ENCODE assay signal across 26 cellular contexts in genomic region chr13:25683056-25683455, GRCh38.
"Had no signal": no experiment of that assay in that cellular context is flagged by ENCODE, and none has a peak within 500 bp of the region (broad histone marks: within the 10 kb centered on the region; RNA-seq: fewer than 3 reads in every experiment).

No MANE protein-coding gene starts in this region.

- H3K9me3 ChIP-seq: ascending aorta, breast epithelium, colonic mucosa had no signal

- H3K36me3 ChIP-seq: ascending aorta, breast epithelium, cardiac muscle cell, colonic mucosa had no signal

- ATAC-seq: activated CD4-positive, alpha-beta T cell treated with anti-CD3 and anti-CD28 coated beads for 36 hours; activated naive CD4-positive, alpha-beta T cell treated with anti-CD3 and anti-CD28 coated beads, Interleukin-2, amount 50 U/mL, for 72 hours; activated T-cell treated with anti-CD3 and anti-CD28 coated beads, Interleukin-2, amount 50 U/mL, for 72 hours had no signal

- H3K4me3 ChIP-seq: breast epithelium, cardiac muscle cell, colonic mucosa had no signal

- H3K27me3 ChIP-seq: ascending aorta, breast epithelium, cardiac muscle cell, colonic mucosa had no signal

- DNase-seq: activated CD4-positive, alpha-beta memory T cell treated with anti-CD3 and anti-CD28 coated beads, Interleukin-2, amount 10 ng/mL, durations not matched to agents 7 days and 5 days; activated CD4-positive, alpha-beta T cell treated with anti-CD3 and anti-CD28 coated beads for 36 hours; activated CD4-positive, alpha-beta T cell treated with anti-CD3 and anti-CD28 coated beads, Interleukin-2, amount 10 ng/mL, durations not matched to agents 7 days and 5 days; activated CD4-positive, alpha-beta T cell treated with anti-CD3 and anti-CD28 coated beads, Interleukin-2, amount 50 U/mL, for 4 hours; activated CD4-positive, CD25-positive, alpha-beta regulatory T cell; activated CD4-positive, CD25-positive, alpha-beta regulatory T cell treated with anti-CD3 and anti-CD28 coated beads, Interleukin-2, amount 50 U/mL, for 72 hours; activated CD8-positive, alpha-beta memory T cell treated with anti-CD3 and anti-CD28 coated beads, Interleukin-2, amount 50 U/mL, for 48 hours; activated gamma-delta T cell; activated naive CD4-positive, alpha-beta T cell; activated naive CD4-positive, alpha-beta T cell treated with anti-CD3 and anti-CD28 coated beads, Interleukin-2, amount 10 ng/mL, durations not matched to agents 7 days and 5 days; activated naive CD8-positive, alpha-beta T cell treated with anti-CD3 and anti-CD28 coated beads, Interleukin-2, amount 10 ng/mL, durations not matched to agents 7 days and 5 days; activated T-cell treated with anti-CD3 and anti-CD28 coated beads for 4 hours; activated T-cell treated with anti-CD3 and anti-CD28 coated beads, Interleukin-2, amount 50 U/mL, for 24 hours; activated T-cell treated with anti-CD3 and anti-CD28 coated beads, Interleukin-2, amount 50 U/mL, for 72 hours; central memory CD4-positive, alpha-beta T cell; cerebellar nuclear complex; colonic mucosa; effector CD8-positive, alpha-beta T cell; foreskin fibroblast; hippocampal formation; T1000 had no signal

- H3K4me1 ChIP-seq: breast epithelium, colonic mucosa had no signal

- H3K27ac ChIP-seq: ascending aorta, breast epithelium, cardiac muscle cell, colonic mucosa, epithelial cell of prostate had no signal
